In genomic region chr14:75459099-75459741, GRCh38 we compare ENCODE assay signal across 8 cellular contexts. TPM values are rescaled to one million over a fixed set of nuclear protein-coding genes. Genes with fewer than 3 reads are reported as not detected.
DNase-seq lines count a peak whose midpoint lies in the region; ATAC-seq and TF ChIP-seq lines count a peak whose summit lies in the region.

No MANE protein-coding gene starts in this region.

- H3K36me3 ChIP-seq in esophagus squamous epithelium, result peaks cover 0 to 69% (median 0%) of the 10 kb centered on the region in 3 donors

- H3K27ac ChIP-seq in esophagus squamous epithelium, result peak overlapping the region; percentile 19 to 61 (median 39)

- peak overlapping the region in 1 of 2 donors; percentile 3 for H3K27ac Mint-ChIP-seq in natural killer cell treated with Interleukin-12 subunit alpha and Interleukin-12 subunit beta and Interleukin-15 and Interleukin-18, amount 100 ng/mL, for 72 hours

- H3K4me3 Mint-ChIP-seq in natural killer cell treated with Interleukin-12 subunit alpha and Interleukin-12 subunit beta and Interleukin-15 and Interleukin-18, amount 100 ng/mL, for 72 hours, result no peak overlapping the region

- TF ChIP-seq CTCF in esophagus squamous epithelium (IDR thresholded peaks at IDR 0.05), result peak in 2 of 6 experiments; percentile 13 to 15

- peaks cover 24 to 64% (median 25%) of the 10 kb centered on the region in 3 donors for H3K4me1 ChIP-seq in esophagus squamous epithelium

- intact Hi-C loops in esophagus squamous epithelium (cut with DNase I), result no loop called here

- peaks cover 0 to 2% of the 10 kb centered on the region in 2 donors for H3K27me3 Mint-ChIP-seq in natural killer cell treated with Interleukin-12 subunit alpha and Interleukin-12 subunit beta and Interleukin-15 and Interleukin-18, amount 100 ng/mL, for 72 hours

- H3K27me3 ChIP-seq in esophagus squamous epithelium, result no peaks in the 10 kb centered on the region

- no peak for TF ChIP-seq POLR2A in esophagus squamous epithelium (IDR thresholded peaks at IDR 0.05)

- H3K36me3 Mint-ChIP-seq in natural killer cell treated with Interleukin-12 subunit alpha and Interleukin-12 subunit beta and Interleukin-15 and Interleukin-18, amount 100 ng/mL, for 72 hours, result no peaks in the 10 kb centered on the region

- no peaks in the 10 kb centered on the region for H3K9me3 ChIP-seq in esophagus squamous epithelium

- 49 to 80% methylated on average over 1 to 6 of the region's 12 CpGs for WGBS in esophagus squamous epithelium, 2 donors

- peak; percentile 18 for DNase-seq in COLO668 (lab: John Stamatoyannopoulos, UW; ENCODE audit: unreplicated experiment)
- DNase-seq in MV-4-11 (lab: John Stamatoyannopoulos, UW), result peak; percentile 76
- DNase-seq in esophagus squamous epithelium (lab: John Stamatoyannopoulos, UW), result no peak
- DNase-seq in natural killer cell treated with Interleukin-12 subunit alpha and Interleukin-12 subunit beta and Interleukin-15 and Interleukin-18, amount 100 ng/mL, for 72 hours (ENCODE audit: low spot score), result peak; percentile 56
- no peak for DNase-seq in SHP77 (lab: John Stamatoyannopoulos, UW)
- no peak for DNase-seq in stimulated activated CD4-positive, alpha-beta T cell treated with anti-CD3 and anti-CD28 coated beads, Interleukin-4, amount 100 ng/mL, for 24 hours
- DNase-seq in dermis blood vessel endothelial cell, result no peak
- no peak for DNase-seq in NCI-H146 treated with DMSO at 0.1 percent for 48 hours (lab: John Stamatoyannopoulos, UW; ENCODE audit: unreplicated experiment)

- no peaks in the 10 kb centered on the region for H3K9me3 Mint-ChIP-seq in natural killer cell treated with Interleukin-12 subunit alpha and Interleukin-12 subunit beta and Interleukin-15 and Interleukin-18, amount 100 ng/mL, for 72 hours

- peak; percentile 46 to 51 for ATAC-seq in natural killer cell treated with Interleukin-12 subunit alpha and Interleukin-12 subunit beta and Interleukin-15 and Interleukin-18, amount 100 ng/mL, for 72 hours

- no peak overlapping the region for H3K4me3 ChIP-seq in esophagus squamous epithelium

- peaks cover 7 to 8% of the 10 kb centered on the region in 2 donors for H3K4me1 Mint-ChIP-seq in natural killer cell treated with Interleukin-12 subunit alpha and Interleukin-12 subunit beta and Interleukin-15 and Interleukin-18, amount 100 ng/mL, for 72 hours (ENCODE audit: low read depth in 2 of 2)

RNA-seq across cellular contexts. Expression of gene JDP2, which starts 31.4 kb away (rescaled TPM):
- total RNA-seq in esophagus squamous epithelium (10 to 100 TPM; 20.9 to 41.8 (median 36.9) TPM), dermis blood vessel endothelial cell (10.2 and 16.0 TPM in 2 replicates)
- under 1 TPM; 0.61 to 0.83 TPM for total RNA-seq in natural killer cell treated with Interleukin-12 subunit alpha and Interleukin-12 subunit beta and Interleukin-15 and Interleukin-18, amount 100 ng/mL, for 72 hours

Comparison
In these comparisons a context has a peak if more than half of its experiments do, and no peak if none do; other contexts are left out.
1. DNase-seq: peak in COLO668 (single experiment), MV-4-11 (single experiment) and natural killer cell treated with Interleukin-12 subunit alpha and Interleukin-12 subunit beta and Interleukin-15 and Interleukin-18, amount 100 ng/mL, for 72 hours (single experiment); none in esophagus squamous epithelium (single experiment), SHP77 (0 of 2), stimulated activated CD4-positive, alpha-beta T cell treated with anti-CD3 and anti-CD28 coated beads, Interleukin-4, amount 100 ng/mL, for 24 hours (single experiment), dermis blood vessel endothelial cell (single experiment) and NCI-H146 treated with DMSO at 0.1 percent for 48 hours (single experiment).